ENCODE assay signal across 8 cellular contexts in genomic region chr17:59440757-59441458, GRCh38.
DNase-seq lines count a peak whose midpoint lies in the region; ATAC-seq and TF ChIP-seq lines count a peak whose summit lies in the region.

No MANE protein-coding gene starts in this region.

- H3K9me3 ChIP-seq in WERI-Rb-1 (ENCODE audit: severe bottlenecking) (no peaks in the 10 kb centered on the region), breast epithelium (no peaks in the 10 kb centered on the region)

- peak; percentile 86 for TF ChIP-seq CTCF in WERI-Rb-1 (IDR thresholded peaks at IDR 0.05; ENCODE audit: low read depth, low read length)
- peak; percentile 81 to 88 (median 86) for TF ChIP-seq CTCF in breast epithelium (IDR thresholded peaks at IDR 0.05)

- TF ChIP-seq POLR2A in breast epithelium (IDR thresholded peaks at IDR 0.05), result no peak

- peaks cover 11% of the 10 kb centered on the region for H3K27me3 ChIP-seq in WERI-Rb-1 (ENCODE audit: insufficient read depth, low read depth, severe bottlenecking)
- H3K27me3 ChIP-seq in breast epithelium, result no peaks in the 10 kb centered on the region

- H3K4me1 ChIP-seq in breast epithelium, result no peaks in the 10 kb centered on the region

- DNase-seq in ELR (ENCODE audit: low read depth) (peak; percentile 93), NCI-H2227 treated with DMSO at 0.1 percent for 48 hours (lab: John Stamatoyannopoulos, UW) (peak; percentile 85), WERI-Rb-1 (peak; percentile 93), breast epithelium (ENCODE audit: low spot score in 2 of 2) (peak; percentile 80 to 81), iris pigment epithelial cell (ENCODE audit: low read depth) (peak; percentile 88)
- DNase-seq in stimulated activated CD4-positive, alpha-beta T cell treated with anti-CD3 and anti-CD28 coated beads, Interleukin-12 subunit alpha, Interleukin-12 subunit beta, amount 100 ng/mL, for 48 hours (ENCODE audit: low read depth in 2 of 3, low spot score in 1 of 3), result peak; percentile 78 to 93 (median 86)

- ATAC-seq in HG03060 (IDR thresholded peaks at IDR 0.05; ENCODE audit: low read depth, unreplicated experiment) (peak; percentile 60), HG03457 (IDR thresholded peaks at IDR 0.05; ENCODE audit: unreplicated experiment) (no peak)

- H3K27ac ChIP-seq in WERI-Rb-1, result no peak overlapping the region
- peak overlapping the region in 1 of 2 donors; percentile 35 for H3K27ac ChIP-seq in breast epithelium

- H3K4me3 ChIP-seq in WERI-Rb-1 (ENCODE audit: low read depth, low read length) (no peak overlapping the region), breast epithelium (no peak overlapping the region)

- H3K36me3 ChIP-seq in WERI-Rb-1 (no peaks in the 10 kb centered on the region), breast epithelium (no peaks in the 10 kb centered on the region)

- intact Hi-C loops in breast epithelium (cut with DNase I; ENCODE audit: low total_unique reads), result loop anchor here (5.0 kb wide), 1 partner anchor 114 kb away; no protein-coding TSS in a partner anchor
